ENCODE assay signal across 9 cellular contexts in the genomic region with DNA sequence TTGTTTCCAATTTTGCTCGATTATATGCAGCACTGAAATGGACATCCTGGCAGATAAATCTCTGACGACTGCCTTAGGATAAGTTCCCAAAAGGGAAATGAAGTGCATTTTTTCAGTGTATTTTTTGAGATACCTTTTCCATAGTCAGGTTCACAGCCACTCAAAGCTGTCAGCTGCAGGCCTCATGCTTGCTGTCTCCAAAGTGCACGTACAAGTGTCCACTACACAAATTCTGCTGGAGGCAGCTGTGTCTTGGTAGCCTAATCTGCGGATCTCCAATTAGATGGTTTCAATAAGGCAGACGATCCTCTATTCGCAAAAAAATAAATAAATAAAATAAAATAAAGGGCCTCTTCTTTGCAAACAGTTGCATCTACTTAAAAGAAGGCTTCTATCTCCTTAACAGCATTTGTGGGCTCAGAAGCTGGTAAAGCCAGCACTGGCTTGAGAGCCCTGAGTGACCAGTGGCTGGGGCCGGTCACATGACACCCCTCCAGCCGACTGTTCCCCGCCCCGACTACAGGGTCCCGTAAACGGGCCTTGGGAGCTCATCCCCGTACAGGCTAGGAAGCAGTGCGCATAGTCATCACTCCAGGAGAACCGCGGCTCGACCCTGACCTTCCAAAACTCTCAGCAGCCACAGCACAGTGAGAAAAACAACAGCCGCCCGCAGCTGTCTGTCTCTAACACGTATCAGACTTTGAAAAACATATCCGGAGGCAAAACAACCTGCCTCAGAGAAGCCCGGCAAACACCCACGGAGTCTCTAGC. TPM values are rescaled to one million over a fixed set of nuclear protein-coding genes. Genes with fewer than 3 reads are reported as not detected.
DNase-seq lines count a peak whose midpoint lies in the region; ATAC-seq and TF ChIP-seq lines count a peak whose summit lies in the region.
"Had no signal": no experiment of that assay in that cellular context is flagged by ENCODE, and none has a peak within 500 bp of the region (broad histone marks: within the 10 kb centered on the region; RNA-seq: fewer than 3 reads in every experiment).

No MANE protein-coding gene starts in this region.

- no peak overlapping the region for H2AFZ ChIP-seq in SK-N-SH (ENCODE audit: low read depth)

- H3K27ac ChIP-seq in SK-N-SH (ENCODE audit: low read depth in 2 of 2, low read length in 1 of 2) (no peak overlapping the region), esophagus muscularis mucosa (replicated peaks in 1 of 4) (peak overlapping the region; percentile 64 to 82 (median 78)), thyroid gland (peak overlapping the region; percentile 22 to 75 (median 47))

- POLR2A ChIA-PET in SK-N-SH (lab: Yijun Ruan, JAX): no interaction called here

- no peaks in the 10 kb centered on the region for H3K27me3 ChIP-seq in SK-N-SH (ENCODE audit: insufficient read depth)
- H3K27me3 ChIP-seq in esophagus muscularis mucosa: peaks cover 0 to 33% (median 0%) of the 10 kb centered on the region in 4 donors
- no peaks in the 10 kb centered on the region for H3K27me3 ChIP-seq in mucosa of stomach (ENCODE audit: control insufficient read depth, insufficient read depth, low read length)
- no peaks in the 10 kb centered on the region for H3K27me3 ChIP-seq in thyroid gland

- H3K4me2 ChIP-seq in SK-N-SH: no peak overlapping the region
- H3K4me2 ChIP-seq: A549 had no signal

- TF ChIP-seq RAD21 in SK-N-SH (IDR thresholded peaks at IDR 0.05; ENCODE audit: low read length): no peak

- no peaks in the 10 kb centered on the region for H3K79me2 ChIP-seq in SK-N-SH (ENCODE audit: insufficient read depth)

- no peaks in the 10 kb centered on the region for H3F3A ChIP-seq in SK-N-SH (replicated peaks; ENCODE audit: insufficient read depth)

- H3K9ac ChIP-seq in SK-N-SH: no peak overlapping the region
- H3K9ac ChIP-seq in mucosa of stomach (ENCODE audit: low read length): peak overlapping the region; percentile 15

- intact Hi-C loops in esophagus muscularis mucosa (cut with DNase I): no loop called here
- intact Hi-C loops in thyroid gland (cut with DNase I): no loop called here

- TF ChIP-seq POLR2A in esophagus muscularis mucosa (IDR thresholded peaks at IDR 0.05; ENCODE audit: low read depth) (peak; percentile 35), thyroid gland (IDR thresholded peaks at IDR 0.05) (peak in 1 of 2 donors; percentile 45)

- WGBS in SK-N-SH (ENCODE audit: low lambda C conversion rate): 74% methylated on average over 22 of the region's 23 CpGs
- 49% methylated on average over 13 of the region's 23 CpGs for WGBS in esophagus muscularis mucosa
- 24 to 35% methylated on average over 19 to 22 of the region's 23 CpGs for WGBS in thyroid gland, 2 donors

- TF ChIP-seq CTCF in SK-N-SH (IDR thresholded peaks at IDR 0.05): no peak
- no peak for TF ChIP-seq CTCF in esophagus muscularis mucosa (IDR thresholded peaks at IDR 0.05)
- TF ChIP-seq CTCF in thyroid gland (IDR thresholded peaks at IDR 0.05): no peak

- H3K4me3 ChIP-seq in SK-N-SH (ENCODE audit: low read depth in 2 of 2, low read length in 1 of 2) (no peak overlapping the region), esophagus muscularis mucosa (peak overlapping the region; percentile 31 to 54 (median 38)), mucosa of stomach (ENCODE audit: low read length) (no peak overlapping the region), thyroid gland (replicated peaks in 1 of 3) (no peak overlapping the region)
- H3K4me3 ChIP-seq: A549 had no signal

- no peak for ATAC-seq in SK-N-SH treated with all-trans-retinoic acid at 6 μM for 48 hours
- ATAC-seq: A549 had no signal

- no peaks in the 10 kb centered on the region for H3K36me3 ChIP-seq in SK-N-SH (replicated peaks in 1 of 2; ENCODE audit: control insufficient read depth in 1 of 2, insufficient read depth in 2 of 2, low read length in 1 of 2)
- H3K36me3 ChIP-seq in esophagus muscularis mucosa: no peaks in the 10 kb centered on the region
- H3K36me3 ChIP-seq in mucosa of stomach (ENCODE audit: control insufficient read depth, insufficient read depth, low read length): no peaks in the 10 kb centered on the region
- H3K36me3 ChIP-seq in thyroid gland: no peaks in the 10 kb centered on the region

- CTCF ChIA-PET in SK-N-SH (lab: Yijun Ruan, JAX): no interaction called here

- TF ChIP-seq EP300 in SK-N-SH (IDR thresholded peaks at IDR 0.05; ENCODE audit: borderline replicate concordance in 1 of 2, low read depth in 1 of 2, low read length in 1 of 2): no peak
- TF ChIP-seq EP300 in esophagus muscularis mucosa (IDR thresholded peaks at IDR 0.05): no peak

- H3K9me2 ChIP-seq in SK-N-SH: no peaks in the 10 kb centered on the region

- H4K20me1 ChIP-seq in SK-N-SH (ENCODE audit: insufficient read depth): no peaks in the 10 kb centered on the region

- H3K4me1 ChIP-seq in SK-N-SH (ENCODE audit: control insufficient read depth in 1 of 2, insufficient read depth in 2 of 2, low read depth in 1 of 2, low read length in 1 of 2) (peaks cover 0 to 8% of the 10 kb centered on the region in 2 experiments; a peak in 1 of 4 replicates), esophagus muscularis mucosa (peaks cover 16 to 46% (median 41%) of the 10 kb centered on the region in 4 donors), mucosa of stomach (ENCODE audit: control insufficient read depth, insufficient read depth, low read length) (peaks cover 23% of the 10 kb centered on the region), thyroid gland (peaks cover 0 to 30% of the 10 kb centered on the region in 2 donors)
- H3K4me1 ChIP-seq: A549 had no signal

- DNase-seq in SK-N-SH (peak; percentile 87), esophagus muscularis mucosa (ENCODE audit: extremely low spot score) (peak; percentile 96), thyroid gland (peak; percentile 62 to 73), SHP77 treated with DMSO at 0.1 percent for 48 hours (lab: John Stamatoyannopoulos, UW) (no peak), H4 (ENCODE audit: low spot score) (no peak)
- DNase-seq in stimulated activated CD4-positive, alpha-beta T cell treated with anti-CD3 and anti-CD28 coated beads, Interleukin-4, amount 100 ng/mL, for 24 hours: no peak

- H3K9me3 ChIP-seq in SK-N-SH (no peaks in the 10 kb centered on the region), esophagus muscularis mucosa (no peaks in the 10 kb centered on the region), mucosa of stomach (ENCODE audit: control insufficient read depth, low read length) (no peaks in the 10 kb centered on the region), thyroid gland (no peaks in the 10 kb centered on the region)
- H3K9me3 ChIP-seq: A549 had no signal

TF ChIP-seq in SK-N-SH, 30 proteins besides CTCF, POLR2A, EP300 and RAD21:
- TF ChIP-seq TEAD4 (IDR thresholded peaks at IDR 0.05; ENCODE audit: borderline replicate concordance, insufficient read depth) (no peak), YY1 (IDR thresholded peaks at IDR 0.05; ENCODE audit: low read depth) (no peak)
- TF ChIP-seq, protein P1, sequence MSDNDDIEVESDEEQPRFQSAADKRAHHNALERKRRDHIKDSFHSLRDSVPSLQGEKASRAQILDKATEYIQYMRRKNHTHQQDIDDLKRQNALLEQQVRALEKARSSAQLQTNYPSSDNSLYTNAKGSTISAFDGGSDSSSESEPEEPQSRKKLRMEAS (IDR thresholded peaks at IDR 0.05; ENCODE audit: low read depth): no peak

TF ChIP-seq in SK-N-SH treated with all-trans-retinoic acid at 6 μM for 48 hours, 23 proteins besides CTCF, POLR2A, EP300 and RAD21 (continues in another document):
- no peak for TF ChIP-seq TCF4 (CRISPR knock-in tag; IDR thresholded peaks at IDR 0.05; ENCODE audit: borderline replicate concordance)
- TF ChIP-seq ZC3H10 (CRISPR knock-in tag; IDR thresholded peaks at IDR 0.05): no peak
- TF ChIP-seq ZFP3 (CRISPR knock-in tag; IDR thresholded peaks at IDR 0.05): no peak
- TF ChIP-seq, protein P2, sequence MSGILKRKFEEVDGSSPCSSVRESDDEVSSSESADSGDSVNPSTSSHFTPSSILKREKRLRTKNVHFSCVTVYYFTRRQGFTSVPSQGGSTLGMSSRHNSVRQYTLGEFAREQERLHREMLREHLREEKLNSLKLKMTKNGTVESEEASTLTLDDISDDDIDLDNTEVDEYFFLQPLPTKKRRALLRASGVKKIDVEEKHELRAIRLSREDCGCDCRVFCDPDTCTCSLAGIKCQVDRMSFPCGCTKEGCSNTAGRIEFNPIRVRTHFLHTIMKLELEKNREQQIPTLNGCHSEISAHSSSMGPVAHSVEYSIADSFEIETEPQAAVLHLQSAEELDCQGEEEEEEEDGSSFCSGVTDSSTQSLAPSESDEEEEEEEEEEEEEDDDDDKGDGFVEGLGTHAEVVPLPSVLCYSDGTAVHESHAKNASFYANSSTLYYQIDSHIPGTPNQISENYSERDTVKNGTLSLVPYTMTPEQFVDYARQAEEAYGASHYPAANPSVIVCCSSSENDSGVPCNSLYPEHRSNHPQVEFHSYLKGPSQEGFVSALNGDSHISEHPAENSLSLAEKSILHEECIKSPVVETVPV (CRISPR knock-in tag; IDR thresholded peaks at IDR 0.05): no peak
- TF ChIP-seq ZNF565 (CRISPR knock-in tag; conservative IDR thresholded peaks at IDR 0.05; ENCODE audit: low read depth): no peak
- no peak for TF ChIP-seq ESRRG (CRISPR knock-in tag; IDR thresholded peaks at IDR 0.05)
- TF ChIP-seq, protein P3, sequence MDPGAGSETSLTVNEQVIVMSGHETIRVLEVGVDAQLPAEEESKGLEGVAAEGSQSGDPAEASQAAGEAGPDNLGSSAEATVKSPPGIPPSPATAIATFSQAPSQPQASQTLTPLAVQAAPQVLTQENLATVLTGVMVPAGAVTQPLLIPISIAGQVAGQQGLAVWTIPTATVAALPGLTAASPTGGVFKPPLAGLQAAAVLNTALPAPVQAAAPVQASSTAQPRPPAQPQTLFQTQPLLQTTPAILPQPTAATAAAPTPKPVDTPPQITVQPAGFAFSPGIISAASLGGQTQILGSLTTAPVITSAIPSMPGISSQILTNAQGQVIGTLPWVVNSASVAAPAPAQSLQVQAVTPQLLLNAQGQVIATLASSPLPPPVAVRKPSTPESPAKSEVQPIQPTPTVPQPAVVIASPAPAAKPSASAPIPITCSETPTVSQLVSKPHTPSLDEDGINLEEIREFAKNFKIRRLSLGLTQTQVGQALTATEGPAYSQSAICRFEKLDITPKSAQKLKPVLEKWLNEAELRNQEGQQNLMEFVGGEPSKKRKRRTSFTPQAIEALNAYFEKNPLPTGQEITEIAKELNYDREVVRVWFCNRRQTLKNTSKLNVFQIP (CRISPR knock-in tag; IDR thresholded peaks at IDR 0.05; ENCODE audit: borderline replicate concordance, low read depth): no peak
- no peak for TF ChIP-seq ARNTL (CRISPR knock-in tag; IDR thresholded peaks at IDR 0.05; ENCODE audit: borderline replicate concordance, low read depth)
- no peak for TF ChIP-seq ZFP30 (CRISPR knock-in tag; IDR thresholded peaks at IDR 0.05)
- no peak for TF ChIP-seq ZNF8 (CRISPR knock-in tag; IDR thresholded peaks at IDR 0.05)
- TF ChIP-seq ISL1 (CRISPR knock-in tag; IDR thresholded peaks at IDR 0.05): no peak
- no peak for TF ChIP-seq TOX (CRISPR knock-in tag; IDR thresholded peaks at IDR 0.05; ENCODE audit: borderline replicate concordance)

RNA-seq across cellular contexts. Expression of a gene that starts 18.8 kb away (rescaled TPM):
- 2.9 and 4.4 TPM in 2 replicates for polyA plus RNA-seq in SK-N-SH (2012; rRNA removed)
- 1.8 and 2.5 TPM in 2 replicates for polyA plus RNA-seq in SK-N-SH (2012; cell fraction: cytosol; rRNA removed)
- polyA plus RNA-seq in SK-N-SH (2012; cell fraction: nucleus; rRNA removed): 3.0 and 3.6 TPM in 2 replicates
- total RNA-seq in esophagus muscularis mucosa (10 to 100 TPM in 3 of 4 donors, 1 to 10 TPM in 1; 8.7 to 21.0 (median 14.8) TPM), thyroid gland (10 to 100 TPM; 19.1 to 47.7 (median 42.5) TPM)
- total RNA-seq in H4 (2014; rRNA removed; shearing (Covaris generic)): 6.0 and 9.6 TPM in 2 replicates

Comparison
In these comparisons a context has a peak if more than half of its experiments do, and no peak if none do; other contexts are left out.
1. DNase-seq: peak in SK-N-SH (single experiment), esophagus muscularis mucosa (single experiment) and thyroid gland (2 of 2); none in SHP77 treated with DMSO at 0.1 percent for 48 hours (single experiment), stimulated activated CD4-positive, alpha-beta T cell treated with anti-CD3 and anti-CD28 coated beads, Interleukin-4, amount 100 ng/mL, for 24 hours (single experiment) and H4 (single experiment).
2. H3K27ac ChIP-seq: peak in esophagus muscularis mucosa (4 of 4) and thyroid gland (3 of 3); none in SK-N-SH (0 of 2).
3. H3K4me3 ChIP-seq: peak in esophagus muscularis mucosa (4 of 4); none in SK-N-SH (0 of 2), mucosa of stomach (single experiment) and thyroid gland (0 of 3).